16 cellular contexts compared by ENCODE assay signal in the genomic region with DNA sequence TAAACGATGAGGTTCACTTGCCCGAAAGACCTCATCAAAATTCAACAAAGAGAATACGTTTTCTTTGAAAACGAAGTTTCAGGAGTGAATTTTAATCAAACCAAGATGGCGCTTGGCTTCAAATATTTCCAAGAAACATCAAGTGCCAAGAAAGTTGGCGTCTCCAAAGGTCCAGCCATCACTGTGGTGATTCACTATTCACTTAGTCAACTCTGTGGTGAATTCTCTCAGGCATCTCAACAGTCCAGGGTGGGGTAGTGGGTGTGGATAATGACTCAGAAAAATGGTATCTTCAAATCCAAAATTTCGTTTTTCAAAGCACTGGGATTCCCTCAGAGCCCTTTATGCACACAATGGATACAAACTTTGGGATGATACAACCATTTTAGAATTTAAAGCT.
DNase-seq lines count a peak whose midpoint lies in the region; ATAC-seq and TF ChIP-seq lines count a peak whose summit lies in the region.
"Had no signal": no experiment of that assay in that cellular context is flagged by ENCODE, and none has a peak within 500 bp of the region (broad histone marks: within the 10 kb centered on the region; RNA-seq: fewer than 3 reads in every experiment).

No MANE protein-coding gene starts in this region.

- ATAC-seq in psoas muscle = peak; percentile 61 to 79 (median 72)
- no peak for ATAC-seq in GM21528 (IDR thresholded peaks at IDR 0.05; ENCODE audit: low FRiP score, unreplicated experiment)
- ATAC-seq in left ventricle myocardium superior = no peak
- ATAC-seq: stimulated activated naive CD8-positive, alpha-beta T cell treated with anti-CD3 and anti-CD28 coated beads, Interleukin-15, amount 100 ng/mL, for 72 hours had no signal

- H3K9me3 ChIP-seq in psoas muscle = no peaks in the 10 kb centered on the region

- H3K36me3 ChIP-seq in psoas muscle (ENCODE audit: insufficient read depth in 1 of 2, low read depth in 1 of 2) = peaks cover 0 to 80% of the 10 kb centered on the region in 2 donors

- peaks cover 8% of the 10 kb centered on the region for H3K4me1 ChIP-seq in psoas muscle

- 82 to 90% (median 90%) methylated on average over 7 of the region's 7 CpGs for WGBS in psoas muscle, 3 donors

- H3K4me3 ChIP-seq in epithelial cell of esophagus (ENCODE audit: low read length) (no peak overlapping the region), psoas muscle (no peak overlapping the region)
- H3K4me3 ChIP-seq: SK-N-MC had no signal

- intact Hi-C loops in psoas muscle (cut with DNase I) (no loop called here), posterior vena cava (cut with DNase I) (no loop called here), left ventricle myocardium superior (cut with micrococcal nuclease) (no loop called here)

- H3K27ac ChIP-seq in psoas muscle = peak overlapping the region; percentile 52
- H3K27ac ChIP-seq: SK-N-MC had no signal

- H3K27me3 ChIP-seq in psoas muscle (ENCODE audit: insufficient read depth in 3 of 3, low read length in 2 of 3) = no peaks in the 10 kb centered on the region

- TF ChIP-seq CTCF in epithelial cell of esophagus (IDR thresholded peaks at IDR 0.05; ENCODE audit: insufficient read depth, low read depth, low read length, missing control alignments) (no peak), psoas muscle (IDR thresholded peaks at IDR 0.05) (no peak)

- DNase-seq in ELR (ENCODE audit: low read depth) (peak; percentile 96), RPMI7951 (ENCODE audit: low read depth) (peak; percentile 97), epithelial cell of esophagus (ENCODE audit: low read depth) (peak; percentile 91), psoas muscle (peak in 1 of 2 donors; percentile 2), posterior vena cava (ENCODE audit: low spot score) (no peak), inferior parietal cortex (ENCODE audit: extremely low spot score) (no peak), left ventricle myocardium superior (no peak)
- DNase-seq: activated CD4-positive, alpha-beta T cell treated with anti-CD3 and anti-CD28 coated beads for 4 hours; glutamatergic neuron; MV-4-11; NCI-H524 treated with DMSO at 0.1 percent for 48 hours; posterior cingulate gyrus; stimulated activated CD4-positive, alpha-beta T cell treated with anti-CD3 and anti-CD28 coated beads, Interleukin-4, amount 100 ng/mL, for 24 hours; stimulated activated naive CD8-positive, alpha-beta T cell treated with anti-CD3 and anti-CD28 coated beads, Interleukin-15, amount 100 ng/mL, for 72 hours had no signal

Comparison
In these comparisons a context has a peak if more than half of its experiments do, and no peak if none do; other contexts are left out.
1. DNase-seq: peak in ELR (single experiment), RPMI7951 (single experiment) and epithelial cell of esophagus (single experiment); none in posterior vena cava (single experiment), inferior parietal cortex (single experiment) and left ventricle myocardium superior (single experiment).
2. ATAC-seq: peak in psoas muscle (4 of 4); none in GM21528 (single experiment) and left ventricle myocardium superior (single experiment).